Comparison of ENCODE assay signal across 8 cellular contexts in the genomic region with DNA sequence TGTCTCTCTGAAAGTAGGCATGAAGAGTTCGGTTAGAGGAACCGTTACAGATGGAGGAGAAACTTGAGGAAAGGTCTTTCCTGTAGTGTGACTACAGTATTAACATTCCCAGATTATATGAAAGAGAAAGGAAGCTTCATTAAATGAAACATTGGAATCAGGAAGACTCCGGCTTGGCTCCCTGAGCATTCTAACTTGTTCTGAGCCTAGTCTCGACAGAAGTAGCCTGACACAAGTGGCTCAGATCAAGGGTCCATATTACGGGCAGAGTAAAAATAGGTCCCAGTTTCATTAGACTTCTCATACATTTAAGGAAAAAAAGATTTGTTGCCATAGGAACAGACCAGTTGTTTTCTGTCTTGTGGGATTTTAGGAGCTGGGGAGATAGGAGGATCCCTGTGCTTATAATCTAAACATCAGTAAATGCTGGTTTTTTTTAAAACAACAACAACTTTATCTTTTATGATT. TPM values are rescaled to one million over a fixed set of nuclear protein-coding genes. Genes with fewer than 3 reads are reported as not detected.
A peak's percentile ranks its signal among the peaks of the same experiment; 100 is the strongest.
DNase-seq lines count a peak whose midpoint lies in the region; ATAC-seq, FAIRE-seq and TF ChIP-seq lines count a peak whose summit lies in the region.

No MANE protein-coding gene starts in this region.

- no peak for DNase-seq in GM19239 (ENCODE audit: insufficient read length, low spot score)
- peak; percentile 8 for DNase-seq in hepatic stellate cell (ENCODE audit: low spot score)
- no peak for DNase-seq in small intestine
- no peak for DNase-seq in NCI-H2081 treated with DMSO at 0.1 percent for 48 hours (lab: John Stamatoyannopoulos, UW)
- no peak for DNase-seq in amygdala (lab: John Stamatoyannopoulos, UW)

- ATAC-seq in GM18907 (IDR thresholded peaks at IDR 0.05; ENCODE audit: unreplicated experiment) (no peak), GM18511 (IDR thresholded peaks at IDR 0.05; ENCODE audit: unreplicated experiment) (no peak)

- no peak for TF ChIP-seq CTCF in VCaP (conservative IDR thresholded peaks at IDR 0.05)

- H3K9me3 ChIP-seq in small intestine (ENCODE audit: control insufficient read depth, low read depth) = no peaks in the 10 kb centered on the region

- H3K36me3 ChIP-seq in small intestine (ENCODE audit: control insufficient read depth in 2 of 2, insufficient read depth in 2 of 2, low read length in 2 of 2) = no peaks in the 10 kb centered on the region

- FAIRE-seq in GM19239 (lab: Jason Lieb, UNC) (peak; percentile 4), small intestine (lab: Jason Lieb, UNC) (no peak)

- no peaks in the 10 kb centered on the region for H3K27me3 ChIP-seq in small intestine (ENCODE audit: control insufficient read depth in 2 of 2, insufficient read depth in 2 of 2, low read length in 2 of 2)

- no peak overlapping the region for H3K4me3 ChIP-seq in small intestine (ENCODE audit: low read depth in 1 of 2, low read length in 2 of 2)

- peak overlapping the region; percentile 90 for H3K27ac ChIP-seq in VCaP
- peak overlapping the region; percentile 85 to 99 for H3K27ac ChIP-seq in small intestine (ENCODE audit: low read depth in 1 of 2, low read length in 1 of 2)

- H3K4me1 ChIP-seq in small intestine (ENCODE audit: control insufficient read depth in 2 of 2, insufficient read depth in 1 of 2, low read depth in 1 of 2, low read length in 1 of 2) = peaks cover 15 to 24% of the 10 kb centered on the region in 2 donors

- WGBS in small intestine, 3 donors = 35 to 77% (median 63%) methylated on average over 5 of the region's 5 CpGs

RNA-seq across cellular contexts. Expression of a gene that starts 12.8 kb away (rescaled TPM):
- 10 to 100 TPM; 13.0 to 27.8 (median 27.3) TPM for polyA plus RNA-seq in small intestine
